Comparison of ENCODE assay signal across 8 cellular contexts in genomic region chr7:134996097-134996550, GRCh38. TPM values are rescaled to one million over a fixed set of nuclear protein-coding genes. Genes with fewer than 3 reads are reported as not detected.
DNase-seq lines count a peak whose midpoint lies in the region; ATAC-seq and TF ChIP-seq lines count a peak whose summit lies in the region.

No MANE protein-coding gene starts in this region.

- H3K27me3 ChIP-seq in thymus (ENCODE audit: control insufficient read depth, insufficient read depth) = no peaks in the 10 kb centered on the region
- H3K27me3 ChIP-seq in MG63 = no peaks in the 10 kb centered on the region

- H3K4me1 ChIP-seq in thymus (ENCODE audit: control insufficient read depth, insufficient read depth, low read length) = peaks cover 15% of the 10 kb centered on the region

- H3K27ac ChIP-seq in thymus (ENCODE audit: low read depth) = peak overlapping the region; percentile 52

- H3K4me3 Mint-ChIP-seq in activated T-cell treated with anti-CD3 and anti-CD28 coated beads, Interleukin-2, amount 50 U/mL, for 72 hours = peak overlapping the region; percentile 12 to 47

- DNase-seq in activated T-cell treated with anti-CD3 and anti-CD28 coated beads, Interleukin-2, amount 50 U/mL, for 72 hours = no peak
- no peak for DNase-seq in activated T-cell treated with anti-CD3 and anti-CD28 coated beads for 4 hours
- peak; percentile 37 for DNase-seq in astrocyte of the cerebellum (ENCODE audit: low read depth)
- no peak for DNase-seq in hepatic stellate cell (ENCODE audit: low spot score)
- DNase-seq in MG63 = no peak
- DNase-seq in DMS 273 (lab: John Stamatoyannopoulos, UW; ENCODE audit: unreplicated experiment) = no peak

- no peaks in the 10 kb centered on the region for H3K27me3 Mint-ChIP-seq in activated T-cell treated with anti-CD3 and anti-CD28 coated beads, Interleukin-2, amount 50 U/mL, for 72 hours (ENCODE audit: low read depth)

- H3K27ac Mint-ChIP-seq in activated T-cell treated with anti-CD3 and anti-CD28 coated beads, Interleukin-2, amount 50 U/mL, for 72 hours = peak overlapping the region; percentile 31

- H3K36me3 Mint-ChIP-seq in activated T-cell treated with anti-CD3 and anti-CD28 coated beads, Interleukin-2, amount 50 U/mL, for 72 hours (ENCODE audit: insufficient read depth in 2 of 2) = peaks cover 1 to 5% of the 10 kb centered on the region in 2 donors

- H3K36me3 ChIP-seq in thymus (ENCODE audit: control insufficient read depth, insufficient read depth) = no peaks in the 10 kb centered on the region
- no peaks in the 10 kb centered on the region; the same call in 1 of the 2 replicates for H3K36me3 ChIP-seq in MG63

- H3K4me3 ChIP-seq in astrocyte of the cerebellum (ENCODE audit: low read depth, low read length) (no peak overlapping the region), thymus (ENCODE audit: low read length) (no peak overlapping the region), MG63 (no peak overlapping the region)

- peak; percentile 6 to 16 for ATAC-seq in activated T-cell treated with anti-CD3 and anti-CD28 coated beads, Interleukin-2, amount 50 U/mL, for 72 hours (replicated peaks in 1 of 2)
- peak; percentile 46 for ATAC-seq in HG02943 (IDR thresholded peaks at IDR 0.05; ENCODE audit: low read depth, unreplicated experiment)

- H3K9me3 ChIP-seq in thymus (ENCODE audit: control insufficient read depth) = no peaks in the 10 kb centered on the region
- no peaks in the 10 kb centered on the region for H3K9me3 ChIP-seq in MG63

- H3K9me3 Mint-ChIP-seq in activated T-cell treated with anti-CD3 and anti-CD28 coated beads, Interleukin-2, amount 50 U/mL, for 72 hours = no peaks in the 10 kb centered on the region

- H3K4me1 Mint-ChIP-seq in activated T-cell treated with anti-CD3 and anti-CD28 coated beads, Interleukin-2, amount 50 U/mL, for 72 hours (ENCODE audit: low read depth) = peaks cover 59% of the 10 kb centered on the region

- TF ChIP-seq CTCF in astrocyte of the cerebellum (IDR thresholded peaks at IDR 0.05; ENCODE audit: low read depth, low read length, missing control alignments) = no peak

- in situ Hi-C loops in astrocyte of the cerebellum (cut with HindIII; ENCODE audit: low sequenced_read_pairs) = loop anchor here (5.0 kb wide), 1 partner anchor 41 kb away; no protein-coding TSS in a partner anchor

- 46% methylated on average over 2 of the region's 2 CpGs for WGBS in thymus

RNA-seq across cellular contexts. Expression of gene AGBL3, which starts 9.8 kb away (rescaled TPM):
- total RNA-seq in activated T-cell treated with anti-CD3 and anti-CD28 coated beads, Interleukin-2, amount 50 U/mL, for 72 hours = 1 to 10 TPM; 2.4 to 3.8 TPM
- polyA plus RNA-seq in thymus = 1.9 TPM
- total RNA-seq in MG63 (2014; rRNA removed; shearing (Covaris generic); ENCODE audit: low replicate concordance) = 0.40 TPM in 1 of 2 replicates, not detected in the other
